10 cellular contexts compared by ENCODE assay signal in the genomic region with DNA sequence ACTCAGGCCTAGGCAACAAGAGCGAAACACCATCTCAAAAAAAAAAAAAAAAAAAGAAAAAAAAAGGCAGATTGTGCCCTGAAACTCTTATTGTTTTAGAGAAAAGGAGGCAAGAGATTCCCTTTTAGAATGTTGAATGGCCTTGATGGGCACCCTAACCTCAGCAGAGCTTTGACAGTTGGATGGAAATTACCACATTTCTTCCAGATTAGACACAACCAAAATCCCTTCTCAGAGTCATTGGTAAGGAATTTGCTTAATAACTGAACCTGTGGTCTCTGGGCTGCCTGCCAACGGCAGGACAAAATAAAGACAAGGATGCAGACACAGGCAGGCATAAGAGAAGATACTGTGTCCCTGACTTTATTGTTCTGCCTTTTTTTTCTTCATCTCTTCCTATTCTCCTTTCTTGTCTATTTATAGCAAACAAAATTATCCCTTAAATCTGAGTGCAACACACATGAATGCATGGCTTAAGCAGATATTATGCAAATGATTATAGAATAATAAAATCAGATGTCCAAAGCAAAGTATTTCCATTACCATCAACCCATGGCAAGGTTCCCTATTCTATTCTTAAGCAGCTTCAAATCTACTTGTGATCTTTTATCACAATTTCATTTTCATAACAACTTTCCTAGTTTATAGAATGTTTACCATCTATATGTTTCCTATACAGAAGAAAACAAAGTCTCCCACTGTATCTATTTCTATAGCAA. TPM values are rescaled to one million over a fixed set of nuclear protein-coding genes. Genes with fewer than 3 reads are reported as not detected.
DNase-seq lines count a peak whose midpoint lies in the region; ATAC-seq, FAIRE-seq and TF ChIP-seq lines count a peak whose summit lies in the region.
"Had no signal": no experiment of that assay in that cellular context is flagged by ENCODE, and none has a peak within 500 bp of the region (broad histone marks: within the 10 kb centered on the region; RNA-seq: fewer than 3 reads in every experiment).

No MANE protein-coding gene starts in this region.

- POLR2A ChIA-PET in CD8-positive, alpha-beta T cell (lab: Charles Lee) = no interaction called here

- H3K27ac ChIP-seq in CD8-positive, alpha-beta T cell (ENCODE audit: low read depth, low read length) = no peak overlapping the region

- peaks cover 13% of the 10 kb centered on the region for H3K27me3 Mint-ChIP-seq in CD8-positive, alpha-beta T cell (ENCODE audit: low read depth)

- no peaks in the 10 kb centered on the region for H3K36me3 ChIP-seq in CD8-positive, alpha-beta T cell (ENCODE audit: insufficient read depth, low read length)

- no peak overlapping the region for H3K27ac Mint-ChIP-seq in CD8-positive, alpha-beta T cell

- H3K4me3 ChIP-seq in AG09309 (ENCODE audit: control insufficient read depth, low read depth, low read length) = no peak overlapping the region
- H3K4me3 ChIP-seq in CD8-positive, alpha-beta T cell (ENCODE audit: low read depth, low read length) = no peak overlapping the region

- no peaks in the 10 kb centered on the region for H3K27me3 ChIP-seq in CD8-positive, alpha-beta T cell (ENCODE audit: insufficient read depth, low read length)

- CTCF ChIA-PET in CD8-positive, alpha-beta T cell (lab: Charles Lee) = no interaction called here

- H3K4me1 ChIP-seq in CD8-positive, alpha-beta T cell (ENCODE audit: insufficient read depth, low read length) = no peaks in the 10 kb centered on the region

- H3K36me3 Mint-ChIP-seq in CD8-positive, alpha-beta T cell = no peaks in the 10 kb centered on the region

- no peak for TF ChIP-seq POLR2A in GM12892 (IDR thresholded peaks at IDR 0.05; ENCODE audit: low read depth, low read length)

- no peak for FAIRE-seq in GM12892 (lab: Jason Lieb, UNC)

- H3K4me3 Mint-ChIP-seq in CD8-positive, alpha-beta T cell = no peak overlapping the region

- H3K9me3 Mint-ChIP-seq in CD8-positive, alpha-beta T cell = peaks cover 5% of the 10 kb centered on the region

- TF ChIP-seq CTCF in AG09309 (IDR thresholded peaks at IDR 0.05; ENCODE audit: control insufficient read depth, insufficient read depth, low read depth, low read length, missing control alignments) = no peak
- no peak for TF ChIP-seq CTCF in CD8-positive, alpha-beta T cell (IDR thresholded peaks at IDR 0.05)

- intact Hi-C loops in CD8-positive, alpha-beta T cell (cut with DNase I, micrococcal nuclease) = no loop called here

- peak; percentile 69 for DNase-seq in AG09309 (ENCODE audit: low read depth)
- DNase-seq in HT-29 (ENCODE audit: low spot score) = peak; percentile 26
- DNase-seq in SW 1271 (lab: John Stamatoyannopoulos, UW) = peak; percentile 92 to 97
- DNase-seq in glomerular visceral epithelial cell (ENCODE audit: extremely low spot score) = peak; percentile 97
- DNase-seq in OCI-M2 (lab: John Stamatoyannopoulos, UW; ENCODE audit: unreplicated experiment) = no peak
- no peak for DNase-seq in CD8-positive, alpha-beta T cell
- no peak for DNase-seq in GM12892 (ENCODE audit: insufficient read length)
- DNase-seq in C1 segment of cervical spinal cord (lab: John Stamatoyannopoulos, UW) = no peak
- DNase-seq: activated T-cell treated with anti-CD3 and anti-CD28 coated beads, Interleukin-2, amount 50 U/mL, for 48 hours; DND-41 had no signal

- ATAC-seq in CD8-positive, alpha-beta T cell = no peak

- no peaks in the 10 kb centered on the region for H3K9me3 ChIP-seq in CD8-positive, alpha-beta T cell (ENCODE audit: low read length)

- H3K4me1 Mint-ChIP-seq in CD8-positive, alpha-beta T cell (ENCODE audit: low read depth) = peaks cover 3% of the 10 kb centered on the region

RNA-seq across cellular contexts. Expression of gene TRIO, which starts 37.3 kb away (rescaled TPM):
- total RNA-seq in HT-29 (2014; rRNA removed; shearing (Covaris generic)) = 96.9 and 104 TPM in 2 replicates
- 1 to 10 TPM; 3.4 to 6.5 TPM for total RNA-seq in CD8-positive, alpha-beta T cell
- polyA plus RNA-seq in GM12892 (2012; ENCODE audit: missing spikeins) = 77.8 TPM

Comparison
In these comparisons a context has a peak if more than half of its experiments do, and no peak if none do; other contexts are left out.
1. DNase-seq: peak in AG09309 (single experiment), HT-29 (single experiment), SW 1271 (2 of 2) and glomerular visceral epithelial cell (single experiment); none in OCI-M2 (single experiment), CD8-positive, alpha-beta T cell (0 of 7), GM12892 (single experiment) and C1 segment of cervical spinal cord (0 of 14).
2. RNA of gene TRIO, which starts 37.3 kb away (total RNA-seq): 96.9 to 104 TPM in HT-29; 3.4 to 6.5 TPM in CD8-positive, alpha-beta T cell; every median in the first group is over 10 times any median in the second.